Comparison of ENCODE assay signal across 1 cellular context in the genomic region with DNA sequence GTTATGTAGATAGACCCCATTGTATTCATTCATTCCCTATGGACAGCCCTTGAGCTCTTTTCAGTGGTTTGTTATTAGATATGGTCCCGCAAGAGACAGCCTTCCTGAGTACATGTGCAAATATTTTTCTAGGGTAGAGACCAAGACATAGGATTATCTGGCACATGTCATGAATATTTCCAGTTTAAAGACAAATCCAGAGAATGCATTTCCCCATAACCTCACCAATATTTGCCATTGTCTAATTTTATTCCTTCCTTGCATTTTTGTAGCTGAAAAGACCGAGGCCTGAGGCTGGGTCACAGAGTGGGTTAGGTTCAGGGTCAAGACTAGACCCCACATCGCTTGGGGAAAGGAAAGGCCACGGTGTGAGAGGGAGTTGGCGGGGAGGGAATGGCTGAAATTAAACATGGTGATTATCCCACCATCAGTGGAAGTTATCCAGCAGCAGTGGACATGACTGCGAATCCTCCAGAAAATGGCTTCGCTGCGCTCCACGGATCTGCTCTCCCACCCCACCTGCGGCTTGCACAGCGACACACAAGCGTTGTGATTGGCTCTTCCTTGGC.
TF ChIP-seq lines count a peak whose summit lies in the region.

No MANE protein-coding gene starts in this region.

TF ChIP-seq in HepG2, 621 proteins besides CTCF, POLR2A, EP300 and RAD21:
- TF ChIP-seq FOXJ3 (CRISPR knock-in tag; IDR thresholded peaks at IDR 0.05; ENCODE audit: borderline replicate concordance), result no peak
- no peak for TF ChIP-seq ZNF761 (CRISPR knock-in tag; conservative IDR thresholded peaks at IDR 0.05)
- no peak for TF ChIP-seq ZNF746 (CRISPR knock-in tag; IDR thresholded peaks at IDR 0.05)
- no peak for TF ChIP-seq ZNF256 (CRISPR knock-in tag; conservative IDR thresholded peaks at IDR 0.05)
- TF ChIP-seq FOXA3 (CRISPR knock-in tag; IDR thresholded peaks at IDR 0.05), result no peak
- TF ChIP-seq, protein P1, sequence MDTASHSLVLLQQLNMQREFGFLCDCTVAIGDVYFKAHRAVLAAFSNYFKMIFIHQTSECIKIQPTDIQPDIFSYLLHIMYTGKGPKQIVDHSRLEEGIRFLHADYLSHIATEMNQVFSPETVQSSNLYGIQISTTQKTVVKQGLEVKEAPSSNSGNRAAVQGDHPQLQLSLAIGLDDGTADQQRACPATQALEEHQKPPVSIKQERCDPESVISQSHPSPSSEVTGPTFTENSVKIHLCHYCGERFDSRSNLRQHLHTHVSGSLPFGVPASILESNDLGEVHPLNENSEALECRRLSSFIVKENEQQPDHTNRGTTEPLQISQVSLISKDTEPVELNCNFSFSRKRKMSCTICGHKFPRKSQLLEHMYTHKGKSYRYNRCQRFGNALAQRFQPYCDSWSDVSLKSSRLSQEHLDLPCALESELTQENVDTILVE (CRISPR knock-in tag; IDR thresholded peaks at IDR 0.05), result no peak
- no peak for TF ChIP-seq ZNF891 (CRISPR knock-in tag; IDR thresholded peaks at IDR 0.05)
- TF ChIP-seq SOX5 (CRISPR knock-in tag; IDR thresholded peaks at IDR 0.05; ENCODE audit: borderline replicate concordance), result no peak
- TF ChIP-seq TBP (CRISPR knock-in tag; IDR thresholded peaks at IDR 0.05), result no peak
- TF ChIP-seq FOXO1 (CRISPR knock-in tag; IDR thresholded peaks at IDR 0.05), result no peak
- TF ChIP-seq, protein P2, sequence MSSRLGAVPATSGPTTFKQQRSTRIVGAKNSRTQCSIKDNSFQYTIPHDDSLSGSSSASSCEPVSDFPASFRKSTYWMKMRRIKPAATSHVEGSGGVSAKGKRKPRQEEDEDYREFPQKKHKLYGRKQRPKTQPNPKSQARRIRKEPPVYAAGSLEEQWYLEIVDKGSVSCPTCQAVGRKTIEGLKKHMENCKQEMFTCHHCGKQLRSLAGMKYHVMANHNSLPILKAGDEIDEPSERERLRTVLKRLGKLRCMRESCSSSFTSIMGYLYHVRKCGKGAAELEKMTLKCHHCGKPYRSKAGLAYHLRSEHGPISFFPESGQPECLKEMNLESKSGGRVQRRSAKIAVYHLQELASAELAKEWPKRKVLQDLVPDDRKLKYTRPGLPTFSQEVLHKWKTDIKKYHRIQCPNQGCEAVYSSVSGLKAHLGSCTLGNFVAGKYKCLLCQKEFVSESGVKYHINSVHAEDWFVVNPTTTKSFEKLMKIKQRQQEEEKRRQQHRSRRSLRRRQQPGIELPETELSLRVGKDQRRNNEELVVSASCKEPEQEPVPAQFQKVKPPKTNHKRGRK (CRISPR knock-in tag; IDR thresholded peaks at IDR 0.05), result no peak
- TF ChIP-seq, protein P3, sequence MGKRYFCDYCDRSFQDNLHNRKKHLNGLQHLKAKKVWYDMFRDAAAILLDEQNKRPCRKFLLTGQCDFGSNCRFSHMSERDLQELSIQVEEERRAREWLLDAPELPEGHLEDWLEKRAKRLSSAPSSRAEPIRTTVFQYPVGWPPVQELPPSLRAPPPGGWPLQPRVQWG (CRISPR knock-in tag; IDR thresholded peaks at IDR 0.05; ENCODE audit: borderline replicate concordance, low read depth), result no peak
- TF ChIP-seq, protein P4, sequence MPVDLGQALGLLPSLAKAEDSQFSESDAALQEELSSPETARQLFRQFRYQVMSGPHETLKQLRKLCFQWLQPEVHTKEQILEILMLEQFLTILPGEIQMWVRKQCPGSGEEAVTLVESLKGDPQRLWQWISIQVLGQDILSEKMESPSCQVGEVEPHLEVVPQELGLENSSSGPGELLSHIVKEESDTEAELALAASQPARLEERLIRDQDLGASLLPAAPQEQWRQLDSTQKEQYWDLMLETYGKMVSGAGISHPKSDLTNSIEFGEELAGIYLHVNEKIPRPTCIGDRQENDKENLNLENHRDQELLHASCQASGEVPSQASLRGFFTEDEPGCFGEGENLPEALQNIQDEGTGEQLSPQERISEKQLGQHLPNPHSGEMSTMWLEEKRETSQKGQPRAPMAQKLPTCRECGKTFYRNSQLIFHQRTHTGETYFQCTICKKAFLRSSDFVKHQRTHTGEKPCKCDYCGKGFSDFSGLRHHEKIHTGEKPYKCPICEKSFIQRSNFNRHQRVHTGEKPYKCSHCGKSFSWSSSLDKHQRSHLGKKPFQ (CRISPR knock-in tag; IDR thresholded peaks at IDR 0.05; ENCODE audit: insufficient replicate concordance), result no peak
- TF ChIP-seq ZSCAN29 (CRISPR knock-in tag; conservative IDR thresholded peaks at IDR 0.05), result no peak
- TF ChIP-seq, protein P5, sequence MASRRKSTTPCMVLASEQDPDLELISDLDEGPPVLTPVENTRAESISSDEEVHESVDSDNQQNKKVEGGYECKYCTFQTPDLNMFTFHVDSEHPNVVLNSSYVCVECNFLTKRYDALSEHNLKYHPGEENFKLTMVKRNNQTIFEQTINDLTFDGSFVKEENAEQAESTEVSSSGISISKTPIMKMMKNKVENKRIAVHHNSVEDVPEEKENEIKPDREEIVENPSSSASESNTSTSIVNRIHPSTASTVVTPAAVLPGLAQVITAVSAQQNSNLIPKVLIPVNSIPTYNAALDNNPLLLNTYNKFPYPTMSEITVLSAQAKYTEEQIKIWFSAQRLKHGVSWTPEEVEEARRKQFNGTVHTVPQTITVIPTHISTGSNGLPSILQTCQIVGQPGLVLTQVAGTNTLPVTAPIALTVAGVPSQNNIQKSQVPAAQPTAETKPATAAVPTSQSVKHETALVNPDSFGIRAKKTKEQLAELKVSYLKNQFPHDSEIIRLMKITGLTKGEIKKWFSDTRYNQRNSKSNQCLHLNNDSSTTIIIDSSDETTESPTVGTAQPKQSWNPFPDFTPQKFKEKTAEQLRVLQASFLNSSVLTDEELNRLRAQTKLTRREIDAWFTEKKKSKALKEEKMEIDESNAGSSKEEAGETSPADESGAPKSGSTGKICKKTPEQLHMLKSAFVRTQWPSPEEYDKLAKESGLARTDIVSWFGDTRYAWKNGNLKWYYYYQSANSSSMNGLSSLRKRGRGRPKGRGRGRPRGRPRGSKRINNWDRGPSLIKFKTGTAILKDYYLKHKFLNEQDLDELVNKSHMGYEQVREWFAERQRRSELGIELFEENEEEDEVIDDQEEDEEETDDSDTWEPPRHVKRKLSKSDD (CRISPR knock-in tag; IDR thresholded peaks at IDR 0.05; ENCODE audit: low read depth), result no peak
